In genomic region chr9:104779334-104779733, GRCh38 we compare ENCODE assay signal across 21 cellular contexts.
"Had no signal": no experiment of that assay in that cellular context is flagged by ENCODE, and none has a peak within 500 bp of the region (broad histone marks: within the 10 kb centered on the region; RNA-seq: fewer than 3 reads in every experiment).

No MANE protein-coding gene starts in this region.

- H3K9me3 ChIP-seq: breast epithelium, MG63 had no signal

- ATAC-seq: activated CD8-positive, alpha-beta memory T cell treated with anti-CD3 and anti-CD28 coated beads, Interleukin-2, amount 10 ng/mL, durations not matched to agents 7 days and 5 days; PC-3; WTC11 had no signal

- H3K4me3 ChIP-seq: breast epithelium, coronary artery, MG63 had no signal

- H3K27ac ChIP-seq: breast epithelium, coronary artery had no signal

- DNase-seq: activated CD4-positive, alpha-beta T cell treated with anti-CD3 and anti-CD28 coated beads for 48 hours; activated CD4-positive, alpha-beta T cell treated with anti-CD3 and anti-CD28 coated beads, Interleukin-2, amount 50 U/mL, for 4 hours; activated CD4-positive, CD25-positive, alpha-beta regulatory T cell treated with anti-CD3 and anti-CD28 coated beads, Interleukin-2, amount 50 U/mL, for 72 hours; activated CD8-positive, alpha-beta memory T cell treated with anti-CD3 and anti-CD28 coated beads, Interleukin-2, amount 10 ng/mL, durations not matched to agents 7 days and 5 days; activated effector memory CD4-positive, alpha-beta T cell treated with Interleukin-2 at 50 U/mL for 16 hours; activated naive CD4-positive, alpha-beta T cell; activated T-cell treated with anti-CD3 and anti-CD28 coated beads, Interleukin-2, amount 50 U/mL, for 24 hours; aorta; central memory CD4-positive, alpha-beta T cell; MG63; MV-4-11; NCI-H2029; NCI-H2227 treated with DMSO at 0.1 percent for 48 hours; NCI-H524; NCI-H82; PC-3; SHP77; T-helper 9 cell had no signal

- H3K27me3 ChIP-seq: breast epithelium, MG63 had no signal

- H3K4me1 ChIP-seq: breast epithelium had no signal

- H3K36me3 ChIP-seq: breast epithelium, MG63 had no signal
